18 cellular contexts compared by ENCODE assay signal in genomic region chr6:3320238-3320637, GRCh38.
"Had no signal": no experiment of that assay in that cellular context is flagged by ENCODE, and none has a peak within 500 bp of the region (broad histone marks: within the 10 kb centered on the region; RNA-seq: fewer than 3 reads in every experiment).

No MANE protein-coding gene starts in this region.

- ATAC-seq: activated CD4-positive, alpha-beta T cell treated with anti-CD3 and anti-CD28 coated beads for 36 hours; body of pancreas; left lung; natural killer cell treated with Interleukin-12 subunit alpha and Interleukin-12 subunit beta and Interleukin-15 and Interleukin-18, amount 100 ng/mL, for 72 hours; right cardiac atrium had no signal

- H3K27me3 Mint-ChIP-seq: activated naive CD8-positive, alpha-beta T cell treated with anti-CD3 and anti-CD28 coated beads for 36 hours had no signal

- H3K4me3 Mint-ChIP-seq: activated CD4-positive, alpha-beta memory T cell treated with anti-CD3 and anti-CD28 coated beads, Interleukin-2, amount 10 ng/mL, durations not matched to agents 7 days and 5 days; activated CD4-positive, alpha-beta T cell treated with anti-CD3 and anti-CD28 coated beads for 36 hours; activated naive CD8-positive, alpha-beta T cell treated with anti-CD3 and anti-CD28 coated beads for 36 hours; memory B cell; natural killer cell treated with Interleukin-12 subunit alpha and Interleukin-12 subunit beta and Interleukin-15 and Interleukin-18, amount 100 ng/mL, for 72 hours had no signal

- H3K9me3 Mint-ChIP-seq: activated CD4-positive, alpha-beta memory T cell treated with anti-CD3 and anti-CD28 coated beads, Interleukin-2, amount 10 ng/mL, durations not matched to agents 7 days and 5 days; activated naive CD8-positive, alpha-beta T cell treated with anti-CD3 and anti-CD28 coated beads for 36 hours; memory B cell; natural killer cell treated with Interleukin-12 subunit alpha and Interleukin-12 subunit beta and Interleukin-15 and Interleukin-18, amount 100 ng/mL, for 72 hours had no signal

- H3K27ac Mint-ChIP-seq: activated CD4-positive, alpha-beta memory T cell treated with anti-CD3 and anti-CD28 coated beads, Interleukin-2, amount 10 ng/mL, durations not matched to agents 7 days and 5 days; activated CD4-positive, alpha-beta T cell treated with anti-CD3 and anti-CD28 coated beads for 36 hours; activated naive CD8-positive, alpha-beta T cell treated with anti-CD3 and anti-CD28 coated beads for 36 hours; memory B cell; natural killer cell treated with Interleukin-12 subunit alpha and Interleukin-12 subunit beta and Interleukin-15 and Interleukin-18, amount 100 ng/mL, for 72 hours had no signal

- H3K36me3 Mint-ChIP-seq: activated naive CD8-positive, alpha-beta T cell treated with anti-CD3 and anti-CD28 coated beads for 36 hours; natural killer cell treated with Interleukin-12 subunit alpha and Interleukin-12 subunit beta and Interleukin-15 and Interleukin-18, amount 100 ng/mL, for 72 hours had no signal

- DNase-seq: activated CD4-positive, alpha-beta memory T cell treated with anti-CD3 and anti-CD28 coated beads, Interleukin-2, amount 10 ng/mL, durations not matched to agents 7 days and 5 days; activated CD4-positive, alpha-beta T cell treated with anti-CD3 and anti-CD28 coated beads for 36 hours; activated gamma-delta T cell; activated naive CD8-positive, alpha-beta T cell treated with anti-CD3 and anti-CD28 coated beads for 36 hours; activated T-cell treated with anti-CD3 and anti-CD28 coated beads, Interleukin-2, amount 50 U/mL, for 48 hours; amygdala; body of pancreas; central memory CD4-positive, alpha-beta T cell; cortex of kidney; effector CD4-positive, alpha-beta T cell; foreskin fibroblast; hippocampal formation; left lung; occipital lobe; right cardiac atrium; WERI-Rb-1 had no signal
